ENCODE assay signal across 8 cellular contexts in genomic region chr18:79678665-79679551, GRCh38. TPM values are rescaled to one million over a fixed set of nuclear protein-coding genes. Genes with fewer than 3 reads are reported as not detected.
DNase-seq lines count a peak whose midpoint lies in the region; ATAC-seq lines count a peak whose summit lies in the region.

No MANE protein-coding gene starts in this region.

- peak overlapping the region; percentile 90 for H3K4me3 Mint-ChIP-seq in dendritic cell treated with granulocyte-macrophage colony-stimulating factor and Interleukin-4, amounts not matched to agents 40 ng/mL and 50 ng/mL, for 4 days

- no peaks in the 10 kb centered on the region for H3K27me3 Mint-ChIP-seq in dendritic cell treated with granulocyte-macrophage colony-stimulating factor and Interleukin-4, amounts not matched to agents 40 ng/mL and 50 ng/mL, for 4 days

- H3K9me3 Mint-ChIP-seq in dendritic cell treated with granulocyte-macrophage colony-stimulating factor and Interleukin-4, amounts not matched to agents 40 ng/mL and 50 ng/mL, for 4 days = no peaks in the 10 kb centered on the region

- ATAC-seq in GM19397 (IDR thresholded peaks at IDR 0.05; ENCODE audit: unreplicated experiment) (peak; percentile 92), HG03565 (IDR thresholded peaks at IDR 0.05; ENCODE audit: unreplicated experiment) (peak; percentile 90), left lobe of liver (peak; percentile 93)

- intact Hi-C loops in dendritic cell treated with granulocyte-macrophage colony-stimulating factor and Interleukin-4, amounts not matched to agents 40 ng/mL and 50 ng/mL, for 4 days (cut with micrococcal nuclease) = loop anchor here (1.0 to 10.0 kb wide), 3 partner anchors 272 to 466 kb away; partner anchors contain the start of genes SLC66A2 and TXNL4A

- H3K36me3 Mint-ChIP-seq in dendritic cell treated with granulocyte-macrophage colony-stimulating factor and Interleukin-4, amounts not matched to agents 40 ng/mL and 50 ng/mL, for 4 days (ENCODE audit: low read depth) = peaks cover 64% of the 10 kb centered on the region

- H3K27ac Mint-ChIP-seq in dendritic cell treated with granulocyte-macrophage colony-stimulating factor and Interleukin-4, amounts not matched to agents 40 ng/mL and 50 ng/mL, for 4 days = peak overlapping the region; percentile 97

- peaks cover 43% of the 10 kb centered on the region for H3K4me1 Mint-ChIP-seq in dendritic cell treated with granulocyte-macrophage colony-stimulating factor and Interleukin-4, amounts not matched to agents 40 ng/mL and 50 ng/mL, for 4 days (ENCODE audit: low read depth)

- peak; percentile 99 for DNase-seq in CD1c-positive myeloid dendritic cell (ENCODE audit: extremely low spot score)
- DNase-seq in NCI-H748 treated with DMSO at 0.1 percent for 48 hours (lab: John Stamatoyannopoulos, UW) = peak; percentile 98
- peak; percentile 97 to 98 for DNase-seq in activated CD4-positive, alpha-beta T cell treated with anti-CD3 and anti-CD28 coated beads, Interleukin-2, amount 50 U/mL, for 4 hours
- peak; percentile 100 for DNase-seq in left lobe of liver (ENCODE audit: low spot score)
- DNase-seq in stimulated activated CD4-positive, alpha-beta T cell treated with anti-CD3 and anti-CD28 coated beads, Interleukin-2, amount 100 ng/mL, for 24 hours = peak; percentile 97

RNA-seq across cellular contexts. Expression of gene CTDP1, which starts 0.7 kb away (rescaled TPM):
- total RNA-seq in left lobe of liver = 10.1 TPM

Comparison
In these comparisons a context has a peak if more than half of its experiments do, and no peak if none do; other contexts are left out.
1. Peak in every context shown above with its lines: DNase-seq and ATAC-seq.